ENCODE assay signal across 1 cellular context in genomic region chr16:16149710-16150116, GRCh38.
TF ChIP-seq lines count a peak whose summit lies in the region.

No MANE protein-coding gene starts in this region.

TF ChIP-seq in HepG2, 621 proteins besides CTCF, POLR2A, EP300 and RAD21 (continued from another document and continues in another):
- TF ChIP-seq FOXA3 (CRISPR knock-in tag; IDR thresholded peaks at IDR 0.05), result peak; percentile 93
- peak; percentile 61 for TF ChIP-seq FOXO1 (CRISPR knock-in tag; IDR thresholded peaks at IDR 0.05)
- TF ChIP-seq, protein P1, sequence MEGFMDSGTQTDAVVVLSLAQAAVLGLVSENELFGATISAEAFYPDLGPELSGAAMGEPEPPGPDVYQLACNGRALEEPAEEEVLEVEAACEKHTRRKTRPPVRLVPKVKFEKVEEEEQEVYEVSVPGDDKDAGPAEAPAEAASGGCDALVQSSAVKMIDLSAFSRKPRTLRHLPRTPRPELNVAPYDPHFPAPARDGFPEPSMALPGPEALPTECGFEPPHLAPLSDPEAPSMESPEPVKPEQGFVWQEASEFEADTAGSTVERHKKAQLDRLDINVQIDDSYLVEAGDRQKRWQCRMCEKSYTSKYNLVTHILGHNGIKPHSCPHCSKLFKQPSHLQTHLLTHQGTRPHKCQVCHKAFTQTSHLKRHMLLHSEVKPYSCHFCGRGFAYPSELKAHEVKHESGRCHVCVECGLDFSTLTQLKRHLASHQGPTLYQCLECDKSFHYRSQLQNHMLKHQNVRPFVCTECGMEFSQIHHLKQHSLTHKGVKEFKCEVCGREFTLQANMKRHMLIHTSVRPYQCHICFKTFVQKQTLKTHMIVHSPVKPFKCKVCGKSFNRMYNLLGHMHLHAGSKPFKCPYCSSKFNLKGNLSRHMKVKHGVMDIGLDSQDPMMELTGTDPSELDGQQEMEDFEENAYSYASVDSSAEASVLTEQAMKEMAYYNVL (CRISPR knock-in tag; IDR thresholded peaks at IDR 0.05; ENCODE audit: borderline replicate concordance), result no peak
- TF ChIP-seq, protein P2, sequence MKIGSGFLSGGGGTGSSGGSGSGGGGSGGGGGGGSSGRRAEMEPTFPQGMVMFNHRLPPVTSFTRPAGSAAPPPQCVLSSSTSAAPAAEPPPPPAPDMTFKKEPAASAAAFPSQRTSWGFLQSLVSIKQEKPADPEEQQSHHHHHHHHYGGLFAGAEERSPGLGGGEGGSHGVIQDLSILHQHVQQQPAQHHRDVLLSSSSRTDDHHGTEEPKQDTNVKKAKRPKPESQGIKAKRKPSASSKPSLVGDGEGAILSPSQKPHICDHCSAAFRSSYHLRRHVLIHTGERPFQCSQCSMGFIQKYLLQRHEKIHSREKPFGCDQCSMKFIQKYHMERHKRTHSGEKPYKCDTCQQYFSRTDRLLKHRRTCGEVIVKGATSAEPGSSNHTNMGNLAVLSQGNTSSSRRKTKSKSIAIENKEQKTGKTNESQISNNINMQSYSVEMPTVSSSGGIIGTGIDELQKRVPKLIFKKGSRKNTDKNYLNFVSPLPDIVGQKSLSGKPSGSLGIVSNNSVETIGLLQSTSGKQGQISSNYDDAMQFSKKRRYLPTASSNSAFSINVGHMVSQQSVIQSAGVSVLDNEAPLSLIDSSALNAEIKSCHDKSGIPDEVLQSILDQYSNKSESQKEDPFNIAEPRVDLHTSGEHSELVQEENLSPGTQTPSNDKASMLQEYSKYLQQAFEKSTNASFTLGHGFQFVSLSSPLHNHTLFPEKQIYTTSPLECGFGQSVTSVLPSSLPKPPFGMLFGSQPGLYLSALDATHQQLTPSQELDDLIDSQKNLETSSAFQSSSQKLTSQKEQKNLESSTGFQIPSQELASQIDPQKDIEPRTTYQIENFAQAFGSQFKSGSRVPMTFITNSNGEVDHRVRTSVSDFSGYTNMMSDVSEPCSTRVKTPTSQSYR (CRISPR knock-in tag; IDR thresholded peaks at IDR 0.05; ENCODE audit: borderline replicate concordance), result no peak; the same call in 1 of the 2 replicates
- 0 out of 2 replicates have a peak, but pooled peaks have one; percentile 24 for TF ChIP-seq DRAP1 (CRISPR knock-in tag; IDR thresholded peaks at IDR 0.05)
- peak; percentile 68; the same call in 1 of the 2 replicates for TF ChIP-seq ISL2 (CRISPR knock-in tag; IDR thresholded peaks at IDR 0.05)
- TF ChIP-seq, protein P3, sequence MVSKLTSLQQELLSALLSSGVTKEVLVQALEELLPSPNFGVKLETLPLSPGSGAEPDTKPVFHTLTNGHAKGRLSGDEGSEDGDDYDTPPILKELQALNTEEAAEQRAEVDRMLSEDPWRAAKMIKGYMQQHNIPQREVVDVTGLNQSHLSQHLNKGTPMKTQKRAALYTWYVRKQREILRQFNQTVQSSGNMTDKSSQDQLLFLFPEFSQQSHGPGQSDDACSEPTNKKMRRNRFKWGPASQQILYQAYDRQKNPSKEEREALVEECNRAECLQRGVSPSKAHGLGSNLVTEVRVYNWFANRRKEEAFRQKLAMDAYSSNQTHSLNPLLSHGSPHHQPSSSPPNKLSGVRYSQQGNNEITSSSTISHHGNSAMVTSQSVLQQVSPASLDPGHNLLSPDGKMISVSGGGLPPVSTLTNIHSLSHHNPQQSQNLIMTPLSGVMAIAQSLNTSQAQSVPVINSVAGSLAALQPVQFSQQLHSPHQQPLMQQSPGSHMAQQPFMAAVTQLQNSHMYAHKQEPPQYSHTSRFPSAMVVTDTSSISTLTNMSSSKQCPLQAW (CRISPR knock-in tag; IDR thresholded peaks at IDR 0.05), result 0 out of 2 replicates have a peak, but pooled peaks have one; percentile 57
- TF ChIP-seq ZNF558 (CRISPR knock-in tag; IDR thresholded peaks at IDR 0.05; ENCODE audit: borderline replicate concordance), result no peak
- TF ChIP-seq ZBTB43 (CRISPR knock-in tag; conservative IDR thresholded peaks at IDR 0.05), result peak; percentile 85
- no peak; the same call in 1 of the 2 replicates for TF ChIP-seq MEIS1 (CRISPR knock-in tag; IDR thresholded peaks at IDR 0.05; ENCODE audit: borderline replicate concordance)
- TF ChIP-seq ZSCAN29 (CRISPR knock-in tag; conservative IDR thresholded peaks at IDR 0.05), result no peak
- peak; percentile 64 for TF ChIP-seq SPEN (CRISPR knock-in tag; IDR thresholded peaks at IDR 0.05; ENCODE audit: low read depth)
- no peak for TF ChIP-seq LCORL (IDR thresholded peaks at IDR 0.05)
- no peak; the same call in 1 of the 2 replicates for TF ChIP-seq LCORL (CRISPR knock-in tag; IDR thresholded peaks at IDR 0.05)
- no peak for TF ChIP-seq ARNT (IDR thresholded peaks at IDR 0.05)
- no peak for TF ChIP-seq CBX1 (IDR thresholded peaks at IDR 0.05; ENCODE audit: low read depth)
- no peak; the same call in 1 of the 2 replicates for TF ChIP-seq FUBP1 (CRISPR knock-in tag; IDR thresholded peaks at IDR 0.05; ENCODE audit: borderline replicate concordance)
- TF ChIP-seq MXI1 (IDR thresholded peaks at IDR 0.05; ENCODE audit: borderline replicate concordance, low read depth, low read length), result no peak
- no peak for TF ChIP-seq ZNF782 (CRISPR knock-in tag; IDR thresholded peaks at IDR 0.05; ENCODE audit: borderline replicate concordance)
- TF ChIP-seq ZNF292 (CRISPR knock-in tag; IDR thresholded peaks at IDR 0.05; ENCODE audit: borderline replicate concordance, low read depth), result 0 out of 2 replicates have a peak, but pooled peaks have one; percentile 73
- TF ChIP-seq, protein P4, sequence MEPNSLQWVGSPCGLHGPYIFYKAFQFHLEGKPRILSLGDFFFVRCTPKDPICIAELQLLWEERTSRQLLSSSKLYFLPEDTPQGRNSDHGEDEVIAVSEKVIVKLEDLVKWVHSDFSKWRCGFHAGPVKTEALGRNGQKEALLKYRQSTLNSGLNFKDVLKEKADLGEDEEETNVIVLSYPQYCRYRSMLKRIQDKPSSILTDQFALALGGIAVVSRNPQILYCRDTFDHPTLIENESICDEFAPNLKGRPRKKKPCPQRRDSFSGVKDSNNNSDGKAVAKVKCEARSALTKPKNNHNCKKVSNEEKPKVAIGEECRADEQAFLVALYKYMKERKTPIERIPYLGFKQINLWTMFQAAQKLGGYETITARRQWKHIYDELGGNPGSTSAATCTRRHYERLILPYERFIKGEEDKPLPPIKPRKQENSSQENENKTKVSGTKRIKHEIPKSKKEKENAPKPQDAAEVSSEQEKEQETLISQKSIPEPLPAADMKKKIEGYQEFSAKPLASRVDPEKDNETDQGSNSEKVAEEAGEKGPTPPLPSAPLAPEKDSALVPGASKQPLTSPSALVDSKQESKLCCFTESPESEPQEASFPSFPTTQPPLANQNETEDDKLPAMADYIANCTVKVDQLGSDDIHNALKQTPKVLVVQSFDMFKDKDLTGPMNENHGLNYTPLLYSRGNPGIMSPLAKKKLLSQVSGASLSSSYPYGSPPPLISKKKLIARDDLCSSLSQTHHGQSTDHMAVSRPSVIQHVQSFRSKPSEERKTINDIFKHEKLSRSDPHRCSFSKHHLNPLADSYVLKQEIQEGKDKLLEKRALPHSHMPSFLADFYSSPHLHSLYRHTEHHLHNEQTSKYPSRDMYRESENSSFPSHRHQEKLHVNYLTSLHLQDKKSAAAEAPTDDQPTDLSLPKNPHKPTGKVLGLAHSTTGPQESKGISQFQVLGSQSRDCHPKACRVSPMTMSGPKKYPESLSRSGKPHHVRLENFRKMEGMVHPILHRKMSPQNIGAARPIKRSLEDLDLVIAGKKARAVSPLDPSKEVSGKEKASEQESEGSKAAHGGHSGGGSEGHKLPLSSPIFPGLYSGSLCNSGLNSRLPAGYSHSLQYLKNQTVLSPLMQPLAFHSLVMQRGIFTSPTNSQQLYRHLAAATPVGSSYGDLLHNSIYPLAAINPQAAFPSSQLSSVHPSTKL (CRISPR knock-in tag; IDR thresholded peaks at IDR 0.05), result peak; percentile 86
- no peak for TF ChIP-seq NFE2L2 (IDR thresholded peaks at IDR 0.05; ENCODE audit: low read length)
- TF ChIP-seq FOXK2 (IDR thresholded peaks at IDR 0.05), result peak; percentile 25; the same call in 1 of the 2 replicates
- TF ChIP-seq ZNF563 (CRISPR knock-in tag; IDR thresholded peaks at IDR 0.05), result no peak
- no peak for TF ChIP-seq ZBTB46 (CRISPR knock-in tag; IDR thresholded peaks at IDR 0.05; ENCODE audit: borderline replicate concordance)
- TF ChIP-seq ZNF552 (CRISPR knock-in tag; IDR thresholded peaks at IDR 0.05; ENCODE audit: borderline replicate concordance), result no peak
- TF ChIP-seq ARNT2 (CRISPR knock-in tag; IDR thresholded peaks at IDR 0.05; ENCODE audit: low read depth), result 0 out of 2 replicates have a peak, but pooled peaks have one; percentile 61
- TF ChIP-seq, protein P5, sequence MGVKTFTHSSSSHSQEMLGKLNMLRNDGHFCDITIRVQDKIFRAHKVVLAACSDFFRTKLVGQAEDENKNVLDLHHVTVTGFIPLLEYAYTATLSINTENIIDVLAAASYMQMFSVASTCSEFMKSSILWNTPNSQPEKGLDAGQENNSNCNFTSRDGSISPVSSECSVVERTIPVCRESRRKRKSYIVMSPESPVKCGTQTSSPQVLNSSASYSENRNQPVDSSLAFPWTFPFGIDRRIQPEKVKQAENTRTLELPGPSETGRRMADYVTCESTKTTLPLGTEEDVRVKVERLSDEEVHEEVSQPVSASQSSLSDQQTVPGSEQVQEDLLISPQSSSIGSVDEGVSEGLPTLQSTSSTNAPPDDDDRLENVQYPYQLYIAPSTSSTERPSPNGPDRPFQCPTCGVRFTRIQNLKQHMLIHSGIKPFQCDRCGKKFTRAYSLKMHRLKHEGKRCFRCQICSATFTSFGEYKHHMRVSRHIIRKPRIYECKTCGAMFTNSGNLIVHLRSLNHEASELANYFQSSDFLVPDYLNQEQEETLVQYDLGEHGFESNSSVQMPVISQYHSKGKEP (CRISPR knock-in tag; IDR thresholded peaks at IDR 0.05), result no peak
- TF ChIP-seq TOE1 (CRISPR knock-in tag; IDR thresholded peaks at IDR 0.05), result peak; percentile 59; the same call in 1 of the 2 replicates
- TF ChIP-seq ZNF354B (CRISPR knock-in tag; IDR thresholded peaks at IDR 0.05), result no peak
- TF ChIP-seq TFDP1 (CRISPR knock-in tag; IDR thresholded peaks at IDR 0.05; ENCODE audit: borderline replicate concordance), result peak; percentile 62; the same call in 1 of the 2 replicates
- peak; percentile 66 for TF ChIP-seq MEF2D (CRISPR knock-in tag; IDR thresholded peaks at IDR 0.05)
- TF ChIP-seq, protein P6, sequence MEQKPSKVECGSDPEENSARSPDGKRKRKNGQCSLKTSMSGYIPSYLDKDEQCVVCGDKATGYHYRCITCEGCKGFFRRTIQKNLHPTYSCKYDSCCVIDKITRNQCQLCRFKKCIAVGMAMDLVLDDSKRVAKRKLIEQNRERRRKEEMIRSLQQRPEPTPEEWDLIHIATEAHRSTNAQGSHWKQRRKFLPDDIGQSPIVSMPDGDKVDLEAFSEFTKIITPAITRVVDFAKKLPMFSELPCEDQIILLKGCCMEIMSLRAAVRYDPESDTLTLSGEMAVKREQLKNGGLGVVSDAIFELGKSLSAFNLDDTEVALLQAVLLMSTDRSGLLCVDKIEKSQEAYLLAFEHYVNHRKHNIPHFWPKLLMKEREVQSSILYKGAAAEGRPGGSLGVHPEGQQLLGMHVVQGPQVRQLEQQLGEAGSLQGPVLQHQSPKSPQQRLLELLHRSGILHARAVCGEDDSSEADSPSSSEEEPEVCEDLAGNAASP (CRISPR knock-in tag; IDR thresholded peaks at IDR 0.05; ENCODE audit: borderline replicate concordance), result peak; percentile 60
- TF ChIP-seq GLMP (CRISPR knock-in tag; IDR thresholded peaks at IDR 0.05; ENCODE audit: borderline replicate concordance), result no peak
- TF ChIP-seq FOXJ3 (CRISPR knock-in tag; IDR thresholded peaks at IDR 0.05; ENCODE audit: borderline replicate concordance), result peak; percentile 78; the same call in 1 of the 2 replicates
